8 cellular contexts compared by ENCODE assay signal in genomic region chr19:52190679-52191293, GRCh38. TPM values are rescaled to one million over a fixed set of nuclear protein-coding genes. Genes with fewer than 3 reads are reported as not detected.
DNase-seq lines count a peak whose midpoint lies in the region; ATAC-seq, FAIRE-seq and TF ChIP-seq lines count a peak whose summit lies in the region.

No MANE protein-coding gene starts in this region.

- peaks cover 24% of the 10 kb centered on the region for H3K36me3 ChIP-seq in Karpas-422 (ENCODE audit: insufficient read depth, low read length)
- peaks cover 47% of the 10 kb centered on the region for H3K36me3 ChIP-seq in K562 (ENCODE audit: control insufficient read depth, insufficient read depth, low read length)
- H3K36me3 ChIP-seq in keratinocyte (ENCODE audit: control insufficient read depth in 2 of 2, extremely low read depth in 1 of 2, insufficient read depth in 2 of 2, low read length in 2 of 2): peaks cover 11 to 22% of the 10 kb centered on the region in 2 experiments

- peaks cover 21% of the 10 kb centered on the region for H3K4me1 ChIP-seq in Karpas-422 (ENCODE audit: low read length)
- H3K4me1 ChIP-seq in K562 (replicated peaks in 1 of 2; ENCODE audit: control insufficient read depth in 2 of 2, insufficient read depth in 2 of 2, low read length in 2 of 2): peaks cover 7 to 14% of the 10 kb centered on the region in 2 experiments; a peak in 3 of 5 replicates
- peaks cover 20% of the 10 kb centered on the region for H3K4me1 ChIP-seq in keratinocyte (ENCODE audit: control insufficient read depth, extremely low read depth, insufficient read depth, low read length)

- H3K9me3 ChIP-seq in Karpas-422 (ENCODE audit: low read length) (no peaks in the 10 kb centered on the region), K562 (replicated peaks; ENCODE audit: control insufficient read depth, insufficient read depth, low read depth, low read length) (no peaks in the 10 kb centered on the region), keratinocyte (ENCODE audit: control insufficient read depth, low read depth, low read length) (no peaks in the 10 kb centered on the region)

- peak overlapping the region; percentile 94 for H3K4me3 Mint-ChIP-seq in stimulated activated memory B cell treated with anti-CD40 and anti-IgM and Interleukin-4, amounts not matched to agents 10 μg/mL and 1 μg/mL and 100 μg/mL, for 72 hours

- POLR2A ChIA-PET in K562 (lab: Yijun Ruan, JAX): interaction anchor here (5.3 kb wide), 1 partner anchor 13 kb away, joined by 29 read pairs; no protein-coding TSS in a partner anchor

- intact Hi-C loops in K562 (cut with micrococcal nuclease): no loop called here

- H3K27ac ChIP-seq in Karpas-422 (ENCODE audit: low read length): peak overlapping the region; percentile 77
- H3K27ac ChIP-seq in K562 (ENCODE audit: extremely low read depth, low read depth, low read length): peak overlapping the region; percentile 99
- H3K27ac ChIP-seq in keratinocyte (ENCODE audit: control insufficient read depth, insufficient read depth, low read length): peak overlapping the region; percentile 95

- peaks cover 47% of the 10 kb centered on the region for H3K4me1 Mint-ChIP-seq in stimulated activated memory B cell treated with anti-CD40 and anti-IgM and Interleukin-4, amounts not matched to agents 10 μg/mL and 1 μg/mL and 100 μg/mL, for 72 hours

- CTCF ChIA-PET in K562 (lab: Yijun Ruan, JAX; ENCODE audit: low intra/inter-chr PET ratio): no interaction called here

- TSS peak; percentile 44 for BruUV-seq in K562 (replicated peaks; lab: Mats Ljungman, UMichigan)

- no peak for TF ChIP-seq RAD21 in K562 (CRISPR knock-in tag; conservative IDR thresholded peaks at IDR 0.05 in 1 of 2, IDR thresholded peaks at IDR 0.05 in 1 of 2)

- TF ChIP-seq CTCF in K562 (IDR thresholded peaks at IDR 0.05 in 2 of 3, conservative IDR thresholded peaks at IDR 0.05 in 1 of 3; ENCODE audit: insufficient read depth in 2 of 3, low read depth in 1 of 3, low read length in 3 of 3) (no peak), keratinocyte (optimal IDR thresholded peaks at IDR 0.05 in 1 of 3, IDR thresholded peaks at IDR 0.05 in 1 of 3, conservative IDR thresholded peaks at IDR 0.05 in 1 of 3; ENCODE audit: extremely low read depth in 1 of 3, insufficient read depth in 2 of 3, low read length in 3 of 3) (no peak)

- H4K20me1 ChIP-seq in Karpas-422 (ENCODE audit: insufficient read depth, low read depth, low read length) (peaks cover 39% of the 10 kb centered on the region), K562 (replicated peaks; ENCODE audit: control insufficient read depth, insufficient read depth, low read length) (no peaks in the 10 kb centered on the region; the same call in 1 of the 2 replicates), keratinocyte (ENCODE audit: control insufficient read depth, extremely low read depth, insufficient read depth, low read length) (peaks cover 14% of the 10 kb centered on the region)

- FAIRE-seq in K562 (lab: Jason Lieb, UNC) (no peak), keratinocyte (lab: Jason Lieb, UNC) (no peak)

- H3K36me3 Mint-ChIP-seq in stimulated activated memory B cell treated with anti-CD40 and anti-IgM and Interleukin-4, amounts not matched to agents 10 μg/mL and 1 μg/mL and 100 μg/mL, for 72 hours: peaks cover 35% of the 10 kb centered on the region

- H3K9me2 ChIP-seq in Karpas-422 (replicated peaks; ENCODE audit: insufficient read depth, low read length): no peaks in the 10 kb centered on the region

- TF ChIP-seq EP300 in K562 (IDR thresholded peaks at IDR 0.05; ENCODE audit: low read length): no peak

- in situ Hi-C loops in K562 (cut with MboI): no loop called here

- 2% methylated on average over 23 of the region's 28 CpGs for WGBS in K562 (ENCODE audit: insufficient coverage, low coverage, missing lambda C conversion rate)

- H3K9ac ChIP-seq in Karpas-422 (ENCODE audit: low read length) (peak overlapping the region; percentile 93), K562 (ENCODE audit: insufficient read depth in 1 of 2, low read depth in 2 of 2, low read length in 2 of 2) (peak overlapping the region; percentile 95), keratinocyte (ENCODE audit: control insufficient read depth, extremely low read depth, insufficient read depth, low read length) (peak overlapping the region; percentile 95)

- H3K27me3 ChIP-seq in Karpas-422 (ENCODE audit: low read length): no peaks in the 10 kb centered on the region
- H3K27me3 ChIP-seq in K562 (ENCODE audit: control insufficient read depth in 2 of 2, insufficient read depth in 2 of 2, low read length in 2 of 2): no peaks in the 10 kb centered on the region
- no peaks in the 10 kb centered on the region for H3K27me3 ChIP-seq in keratinocyte (ENCODE audit: control insufficient read depth, extremely low read depth, insufficient read depth, low read length)

- peak overlapping the region; percentile 86 for H3K4me3 ChIP-seq in Karpas-422 (ENCODE audit: low read length)
- H3K4me3 ChIP-seq in K562: peak overlapping the region; percentile 82
- peak overlapping the region; percentile 78 to 95 (median 88) for H3K4me3 ChIP-seq in keratinocyte (ENCODE audit: control insufficient read depth in 2 of 3, extremely low read depth in 1 of 3, insufficient read depth in 2 of 3, low read depth in 1 of 3, low read length in 3 of 3)

- no peaks in the 10 kb centered on the region for H3K27me3 Mint-ChIP-seq in stimulated activated memory B cell treated with anti-CD40 and anti-IgM and Interleukin-4, amounts not matched to agents 10 μg/mL and 1 μg/mL and 100 μg/mL, for 72 hours

- peak overlapping the region; percentile 98 for H3K27ac Mint-ChIP-seq in stimulated activated memory B cell treated with anti-CD40 and anti-IgM and Interleukin-4, amounts not matched to agents 10 μg/mL and 1 μg/mL and 100 μg/mL, for 72 hours

- peak overlapping the region; percentile 76 for H3K4me2 ChIP-seq in Karpas-422 (ENCODE audit: low read depth, low read length, poor library complexity, severe bottlenecking)
- H3K4me2 ChIP-seq in K562 (ENCODE audit: insufficient read depth, low read length): peak overlapping the region; percentile 84
- H3K4me2 ChIP-seq in keratinocyte (ENCODE audit: control insufficient read depth, extremely low read depth, insufficient read depth, low read depth, low read length): peak overlapping the region; percentile 77

- peak; percentile 50 for DNase-seq in EL
- peak; percentile 77 for DNase-seq in Karpas-422
- peak in 1 of 4 experiments; percentile 30 for DNase-seq in K562 (ENCODE audit: extremely low read depth in 1 of 4, low spot score in 3 of 4)
- no peak for DNase-seq in keratinocyte (ENCODE audit: low read depth, low spot score)
- no peak for DNase-seq in superior temporal gyrus (ENCODE audit: extremely low spot score)

- ATAC-seq in K562 (no peak), GM19397 (IDR thresholded peaks at IDR 0.05; ENCODE audit: unreplicated experiment) (no peak), HG02571 (IDR thresholded peaks at IDR 0.05; ENCODE audit: unreplicated experiment) (no peak)
- ATAC-seq in stimulated activated memory B cell treated with anti-CD40 and anti-IgM and Interleukin-4, amounts not matched to agents 10 μg/mL and 1 μg/mL and 100 μg/mL, for 72 hours: no peak

- H2AFZ ChIP-seq in Karpas-422 (ENCODE audit: low read length): peak overlapping the region; percentile 2; the same call in 1 of the 2 replicates
- peak overlapping the region; percentile 97 for H2AFZ ChIP-seq in K562 (ENCODE audit: low read depth, low read length)
- H2AFZ ChIP-seq in keratinocyte (ENCODE audit: control insufficient read depth, low read length): no peak overlapping the region

- dilution Hi-C loops in keratinocyte (cut with MboI; ENCODE audit: extremely low pct_ligation_motif_present, low sequenced_read_pairs): no loop called here

- H3K9me1 ChIP-seq in K562 (ENCODE audit: control insufficient read depth, insufficient read depth, low read length): no peaks in the 10 kb centered on the region
- H3K9me1 ChIP-seq in keratinocyte (ENCODE audit: control insufficient read depth, extremely low read depth, insufficient read depth, low read length): peaks cover 4% of the 10 kb centered on the region

- H3K79me2 ChIP-seq in Karpas-422 (ENCODE audit: low read length): peaks cover 60% of the 10 kb centered on the region
- peaks cover 63% of the 10 kb centered on the region for H3K79me2 ChIP-seq in K562 (ENCODE audit: control insufficient read depth, insufficient read depth, low read length)
- peaks cover 56% of the 10 kb centered on the region for H3K79me2 ChIP-seq in keratinocyte (ENCODE audit: control insufficient read depth, insufficient read depth, low read length)

- no peak for TF ChIP-seq POLR2A in K562 (conservative IDR thresholded peaks at IDR 0.05)

- no peaks in the 10 kb centered on the region for H3K9me3 Mint-ChIP-seq in stimulated activated memory B cell treated with anti-CD40 and anti-IgM and Interleukin-4, amounts not matched to agents 10 μg/mL and 1 μg/mL and 100 μg/mL, for 72 hours

RNA-seq across cellular contexts. Expression of gene PPP2R1A, which starts 0.9 kb away (rescaled TPM):
- 169 and 267 TPM in 2 replicates for total RNA-seq in Karpas-422 (2014; rRNA removed; shearing (Covaris generic); ENCODE audit: low replicate concordance)
- total RNA-seq in K562 (2011; cell fraction: chromatin; rRNA removed; ENCODE audit: low replicate concordance): 81.8 and 144 TPM in 2 replicates
- 101 and 118 TPM in 2 replicates for total RNA-seq in K562 (2011; cell fraction: nucleolus; rRNA removed)
- 97.3 and 106 TPM in 2 replicates for total RNA-seq in K562 (2011; cell fraction: nucleoplasm; rRNA removed)
- total RNA-seq in K562 (2014; rRNA removed) (70.1 and 109 TPM in 2 replicates), K562 (2014; rRNA removed; fragmentation: Illumina TruSeq; extraction: Trizol) (57.1 and 82.6 TPM in 2 replicates), K562 (2015; rRNA removed; fragmentation: Illumina TruSeq; extraction: Trizol) (60.4 and 62.8 TPM in 2 replicates), K562 (2021) (203 and 211 TPM in 2 replicates)
- polyA plus RNA-seq in K562 (2011; rRNA removed) (76.1 and 136 TPM in 2 replicates), K562 (2014; fragmentation: Illumina TruSeq; extraction: Trizol) (151 and 153 TPM in 2 replicates), K562 (2014; fragmentation: Nextera tagmentation; extraction: Ambion mirVana) (10 to 100 TPM; 10.1 to 16.0 TPM), K562 (2014; rRNA removed) (64.3 and 73.6 TPM in 2 replicates), keratinocyte (130 to 187 TPM (median 179 TPM) in 3 replicates)
- 94.5 and 135 TPM in 2 replicates for polyA plus RNA-seq in K562 (2011; cell fraction: cytosol; rRNA removed)
- polyA plus RNA-seq in K562 (2011; cell fraction: nucleus; rRNA removed): 73.6 and 105 TPM in 2 replicates
- 164 and 276 TPM in 2 replicates for polyA plus RNA-seq in K562 (2012)
- 119 and 129 TPM in 2 replicates for polyA minus RNA-seq in K562 (2011; rRNA and poly(A)+ RNA removed)
- polyA minus RNA-seq in K562 (2011; cell fraction: cytosol; rRNA and poly(A)+ RNA removed): 148 and 155 TPM in 2 replicates
- 49.5 and 68.0 TPM in 2 replicates for polyA minus RNA-seq in K562 (2011; cell fraction: nucleus; rRNA and poly(A)+ RNA removed)
- polyA plus RNA-seq in keratinocyte (2011; ENCODE audit: low read depth): 55.5 TPM
- polyA plus RNA-seq in keratinocyte (2011; cell fraction: cytosol; rRNA removed): 165 and 249 TPM in 2 replicates
- 149 and 202 TPM in 2 replicates for polyA plus RNA-seq in keratinocyte (2011; cell fraction: nucleus; rRNA removed)
- 236 and 289 TPM in 2 replicates for polyA plus RNA-seq in keratinocyte (2012; ENCODE audit: low replicate concordance)
- 329 to 421 TPM (median 419 TPM) in 3 replicates for polyA minus RNA-seq in keratinocyte
- polyA minus RNA-seq in keratinocyte (2011; cell fraction: cytosol; rRNA and poly(A)+ RNA removed): 375 TPM
- 123 and 191 TPM in 2 replicates for polyA minus RNA-seq in keratinocyte (2011; cell fraction: nucleus; rRNA and poly(A)+ RNA removed)

RNA-seq across cellular contexts. Expression of gene ZNF836, which starts 19.4 kb away (rescaled TPM):
- total RNA-seq in Karpas-422 (2014; rRNA removed; shearing (Covaris generic); ENCODE audit: low replicate concordance): 5.5 and 9.6 TPM in 2 replicates
- total RNA-seq in K562 (2011; cell fraction: chromatin; rRNA removed; ENCODE audit: low replicate concordance): 0.97 TPM in 1 of 2 replicates, not detected in the other
- not detected in 2 replicates for total RNA-seq in K562 (2011; cell fraction: nucleolus; rRNA removed)
- total RNA-seq in K562 (2011; cell fraction: nucleoplasm; rRNA removed): 0.15 and 0.69 TPM in 2 replicates
- total RNA-seq in K562 (2014; rRNA removed): 0.20 and 0.50 TPM in 2 replicates
- 0.19 and 0.69 TPM in 2 replicates for total RNA-seq in K562 (2014; rRNA removed; fragmentation: Illumina TruSeq; extraction: Trizol)
- total RNA-seq in K562 (2015; rRNA removed; fragmentation: Illumina TruSeq; extraction: Trizol): 0.15 and 0.65 TPM in 2 replicates
- total RNA-seq in K562 (2021): 0.51 and 0.78 TPM in 2 replicates
- not detected in 2 replicates for polyA plus RNA-seq in K562 (2011; rRNA removed)
- polyA plus RNA-seq in K562 (2011; cell fraction: cytosol; rRNA removed): 0.21 TPM in 1 of 2 replicates, not detected in the other
- polyA plus RNA-seq in K562 (2011; cell fraction: nucleus; rRNA removed): 0.18 TPM in 1 of 2 replicates, not detected in the other
- polyA plus RNA-seq in K562 (2012): 0.68 and 1.7 TPM in 2 replicates
- polyA plus RNA-seq in K562 (2014; fragmentation: Illumina TruSeq; extraction: Trizol): 0.67 and 1.1 TPM in 2 replicates
- under 1 TPM; 0.24 to 0.64 TPM for polyA plus RNA-seq in K562 (2014; fragmentation: Nextera tagmentation; extraction: Ambion mirVana)
- not detected in 2 replicates for polyA plus RNA-seq in K562 (2014; rRNA removed)
- polyA minus RNA-seq in K562 (2011; rRNA and poly(A)+ RNA removed): 0.06 TPM in 1 of 2 replicates, not detected in the other
- polyA minus RNA-seq in K562 (2011; cell fraction: cytosol; rRNA and poly(A)+ RNA removed): not detected in 2 replicates
- not detected in 2 replicates for polyA minus RNA-seq in K562 (2011; cell fraction: nucleus; rRNA and poly(A)+ RNA removed)
- polyA plus RNA-seq in keratinocyte: 3.3 to 5.0 TPM (median 3.8 TPM) in 3 replicates
- 2.8 TPM for polyA plus RNA-seq in keratinocyte (2011; ENCODE audit: low read depth)
- polyA plus RNA-seq in keratinocyte (2011; cell fraction: cytosol; rRNA removed): 3.3 and 4.4 TPM in 2 replicates
- polyA plus RNA-seq in keratinocyte (2011; cell fraction: nucleus; rRNA removed): 7.9 and 9.8 TPM in 2 replicates
- 7.0 and 13.3 TPM in 2 replicates for polyA plus RNA-seq in keratinocyte (2012; ENCODE audit: low replicate concordance)
- polyA minus RNA-seq in keratinocyte: 5.6 to 11.5 TPM (median 6.5 TPM) in 3 replicates
- 1.9 TPM for polyA minus RNA-seq in keratinocyte (2011; cell fraction: cytosol; rRNA and poly(A)+ RNA removed)
- polyA minus RNA-seq in keratinocyte (2011; cell fraction: nucleus; rRNA and poly(A)+ RNA removed): 5.8 and 10.9 TPM in 2 replicates

RNA-seq across cellular contexts. Expression of gene ZNF616, which starts 51.0 kb away (rescaled TPM):
- 6.1 and 7.4 TPM in 2 replicates for total RNA-seq in Karpas-422 (2014; rRNA removed; shearing (Covaris generic); ENCODE audit: low replicate concordance)
- 9.9 and 32.8 TPM in 2 replicates for total RNA-seq in K562 (2011; cell fraction: chromatin; rRNA removed; ENCODE audit: low replicate concordance)
- total RNA-seq in K562 (2011; cell fraction: nucleolus; rRNA removed): 5.2 and 7.9 TPM in 2 replicates
- 8.8 and 10.0 TPM in 2 replicates for total RNA-seq in K562 (2011; cell fraction: nucleoplasm; rRNA removed)
- total RNA-seq in K562 (2014; rRNA removed) (4.7 and 4.9 TPM in 2 replicates), K562 (2014; rRNA removed; fragmentation: Illumina TruSeq; extraction: Trizol) (13.0 and 16.1 TPM in 2 replicates), K562 (2015; rRNA removed; fragmentation: Illumina TruSeq; extraction: Trizol) (10.9 and 11.1 TPM in 2 replicates), K562 (2021) (9.4 and 9.6 TPM in 2 replicates)
- polyA plus RNA-seq in K562 (2011; rRNA removed) (6.7 and 6.9 TPM in 2 replicates), K562 (2014; fragmentation: Illumina TruSeq; extraction: Trizol) (9.2 and 11.2 TPM in 2 replicates), K562 (2014; fragmentation: Nextera tagmentation; extraction: Ambion mirVana) (1 to 10 TPM; 3.4 to 6.5 TPM), K562 (2014; rRNA removed) (3.7 and 5.0 TPM in 2 replicates), keratinocyte (5.6 to 7.6 TPM (median 6.6 TPM) in 3 replicates)
- 1.6 and 2.6 TPM in 2 replicates for polyA plus RNA-seq in K562 (2011; cell fraction: cytosol; rRNA removed)
- 5.0 and 5.3 TPM in 2 replicates for polyA plus RNA-seq in K562 (2011; cell fraction: nucleus; rRNA removed)
- 7.7 and 8.3 TPM in 2 replicates for polyA plus RNA-seq in K562 (2012)
- 17.9 and 25.4 TPM in 2 replicates for polyA minus RNA-seq in K562 (2011; rRNA and poly(A)+ RNA removed)
- polyA minus RNA-seq in K562 (2011; cell fraction: cytosol; rRNA and poly(A)+ RNA removed): 6.1 and 9.4 TPM in 2 replicates
- polyA minus RNA-seq in K562 (2011; cell fraction: nucleus; rRNA and poly(A)+ RNA removed): 5.9 and 15.7 TPM in 2 replicates
- polyA plus RNA-seq in keratinocyte (2011; ENCODE audit: low read depth): 9.5 TPM
- polyA plus RNA-seq in keratinocyte (2011; cell fraction: cytosol; rRNA removed): 2.6 and 6.1 TPM in 2 replicates
- polyA plus RNA-seq in keratinocyte (2011; cell fraction: nucleus; rRNA removed): 8.2 and 13.2 TPM in 2 replicates
- polyA plus RNA-seq in keratinocyte (2012; ENCODE audit: low replicate concordance): 7.7 and 10.4 TPM in 2 replicates
- 4.7 to 17.7 TPM (median 9.6 TPM) in 3 replicates for polyA minus RNA-seq in keratinocyte
- polyA minus RNA-seq in keratinocyte (2011; cell fraction: cytosol; rRNA and poly(A)+ RNA removed): 5.4 TPM
- polyA minus RNA-seq in keratinocyte (2011; cell fraction: nucleus; rRNA and poly(A)+ RNA removed): 8.2 and 18.3 TPM in 2 replicates

Comparison
In these comparisons a context has a peak if more than half of its experiments do, and no peak if none do; other contexts are left out.
1. DNase-seq: peak in EL (single experiment) and Karpas-422 (single experiment); none in keratinocyte (single experiment) and superior temporal gyrus (single experiment).
2. Peak in every context shown above with its lines, with median percentiles within 50 percentile points of each other: H3K27ac ChIP-seq, H3K4me2 ChIP-seq, H3K4me3 ChIP-seq and H3K9ac ChIP-seq.